ENCODE assay signal across 8 cellular contexts in genomic region chr20:46709459-46710148, GRCh38. TPM values are rescaled to one million over a fixed set of nuclear protein-coding genes. Genes with fewer than 3 reads are reported as not detected.
DNase-seq lines count a peak whose midpoint lies in the region; ATAC-seq and TF ChIP-seq lines count a peak whose summit lies in the region.

SLC2A10 (plus strand) TSS chr20:46709649; CDS start chr20:46709737, 88 bp downstream.

- intact Hi-C loops in naive thymus-derived CD4-positive, alpha-beta T cell (cut with micrococcal nuclease), result no loop called here

- H3K27ac ChIP-seq in naive thymus-derived CD4-positive, alpha-beta T cell (ENCODE audit: low read depth, low read length), result no peak within 1 kb of the TSS
- no peak within 1 kb of the TSS for H3K27ac ChIP-seq in Karpas-422 (ENCODE audit: low read length)

- H3K36me3 ChIP-seq in naive thymus-derived CD4-positive, alpha-beta T cell (ENCODE audit: control insufficient read depth in 2 of 3, insufficient read depth in 3 of 3, low read length in 3 of 3), result no peaks in the 10 kb centered on the region
- no peaks in the 10 kb centered on the region for H3K36me3 ChIP-seq in Karpas-422 (ENCODE audit: insufficient read depth, low read length)

- no peak within 1 kb of the TSS for H3K9ac ChIP-seq in Karpas-422 (ENCODE audit: low read length)

- peaks cover 0 to 4% of the 10 kb centered on the region in 2 donors for H3K4me1 ChIP-seq in naive thymus-derived CD4-positive, alpha-beta T cell (ENCODE audit: control insufficient read depth in 2 of 2, insufficient read depth in 2 of 2, low read length in 2 of 2)
- no peaks in the 10 kb centered on the region for H3K4me1 ChIP-seq in Karpas-422 (ENCODE audit: low read length)

- H3K4me3 ChIP-seq in fibroblast of mammary gland (ENCODE audit: control insufficient read depth, low read depth, low read length), result peak within 1 kb of the TSS; percentile 75
- H3K4me3 ChIP-seq in naive thymus-derived CD4-positive, alpha-beta T cell (ENCODE audit: low read length), result peak within 1 kb of the TSS; percentile 33
- H3K4me3 ChIP-seq in Karpas-422 (ENCODE audit: low read length), result no peak within 1 kb of the TSS

- peaks cover 8 to 15% (median 12%) of the 10 kb centered on the region in 7 donors for H3K4me1 Mint-ChIP-seq in naive thymus-derived CD4-positive, alpha-beta T cell

- no peaks in the 10 kb centered on the region for H4K20me1 ChIP-seq in Karpas-422 (ENCODE audit: insufficient read depth, low read depth, low read length)

- H3K9me3 ChIP-seq in naive thymus-derived CD4-positive, alpha-beta T cell (ENCODE audit: control insufficient read depth in 2 of 3, low read length in 3 of 3), result peaks cover 0 to 10% (median 0%) of the 10 kb centered on the region in 3 experiments
- H3K9me3 ChIP-seq in Karpas-422 (ENCODE audit: low read length), result peaks cover 6% of the 10 kb centered on the region; the same call in 1 of the 2 replicates

- CTCF ChIA-PET in naive thymus-derived CD4-positive, alpha-beta T cell (lab: Charles Lee), result no interaction called here

- peak within 1 kb of the TSS in 1 of 9 donors; percentile 10 for H3K27ac Mint-ChIP-seq in naive thymus-derived CD4-positive, alpha-beta T cell

- no peak within 1 kb of the TSS for H2AFZ ChIP-seq in Karpas-422 (ENCODE audit: low read length)

- H3K27me3 ChIP-seq in naive thymus-derived CD4-positive, alpha-beta T cell (ENCODE audit: control insufficient read depth in 2 of 2, insufficient read depth in 2 of 2, low read length in 2 of 2), result peaks cover 3 to 7% of the 10 kb centered on the region in 2 donors
- H3K27me3 ChIP-seq in Karpas-422 (ENCODE audit: low read length), result 0 out of 2 replicates have a peak, but pooled peaks cover 2% of the 10 kb centered on the region

- peaks cover 55 to 73% (median 66%) of the 10 kb centered on the region in 5 donors for H3K27me3 Mint-ChIP-seq in naive thymus-derived CD4-positive, alpha-beta T cell

- peaks cover 0 to 16% (median 8%) of the 10 kb centered on the region in 11 donors for H3K9me3 Mint-ChIP-seq in naive thymus-derived CD4-positive, alpha-beta T cell

- peak; percentile 59 for ATAC-seq in naive thymus-derived CD4-positive, alpha-beta T cell
- ATAC-seq in GM18873 (IDR thresholded peaks at IDR 0.05; ENCODE audit: low FRiP score, unreplicated experiment) (no peak), GM18517 (IDR thresholded peaks at IDR 0.05; ENCODE audit: unreplicated experiment) (no peak)

- H3K36me3 Mint-ChIP-seq in naive thymus-derived CD4-positive, alpha-beta T cell, result peaks cover 0 to 9% (median 3%) of the 10 kb centered on the region in 5 donors

- POLR2A ChIA-PET in naive thymus-derived CD4-positive, alpha-beta T cell (lab: Charles Lee), result no interaction called here

- no peaks in the 10 kb centered on the region for H3K9me2 ChIP-seq in Karpas-422 (replicated peaks; ENCODE audit: insufficient read depth, low read length)

- no peaks in the 10 kb centered on the region for H3K79me2 ChIP-seq in Karpas-422 (ENCODE audit: low read length)

- no peak for TF ChIP-seq CTCF in fibroblast of mammary gland (conservative IDR thresholded peaks at IDR 0.05; ENCODE audit: control insufficient read depth, insufficient read depth, low read depth, low read length)

- H3K4me3 Mint-ChIP-seq in naive thymus-derived CD4-positive, alpha-beta T cell, result peak within 1 kb of the TSS; percentile 57 to 83 (median 76)

- H3K4me2 ChIP-seq in Karpas-422 (ENCODE audit: low read depth, low read length, poor library complexity, severe bottlenecking), result no peak within 1 kb of the TSS

- DNase-seq in GM03348 (ENCODE audit: low spot score) (peak; percentile 90), RPMI7951 (ENCODE audit: low read depth) (peak; percentile 72), fibroblast of mammary gland (ENCODE audit: low read depth) (peak; percentile 55), Karpas-422 (no peak), NCI-H1694 treated with DMSO at 0.1 percent for 48 hours (lab: John Stamatoyannopoulos, UW) (no peak)
- no peak for DNase-seq in naive thymus-derived CD4-positive, alpha-beta T cell

RNA-seq across cellular contexts. Expression of gene SLC2A10, which starts in this region (rescaled TPM):
- total RNA-seq in RPMI7951 (2014; rRNA removed; shearing (Covaris generic)), result 20.4 and 23.4 TPM in 2 replicates
- under 1 TPM in 2 of 5 experiments, not detected in 3; 0.05 to 0.17 TPM for total RNA-seq in naive thymus-derived CD4-positive, alpha-beta T cell
- polyA plus RNA-seq in naive thymus-derived CD4-positive, alpha-beta T cell, result not detected
- total RNA-seq in Karpas-422 (2014; rRNA removed; shearing (Covaris generic); ENCODE audit: low replicate concordance), result not detected in 2 replicates

Comparison
In these comparisons a context has a peak if more than half of its experiments do, and no peak if none do; other contexts are left out.
1. RNA of gene SLC2A10 (total RNA-seq): 20.4 to 23.4 TPM in RPMI7951; 0.05 to 0.17 TPM in naive thymus-derived CD4-positive, alpha-beta T cell and not detected in Karpas-422; every median in the first group is over 10 times any median in the second.
2. Peak in ATAC-seq and H3K4me3 ChIP-seq in naive thymus-derived CD4-positive, alpha-beta T cell; RNA of the gene not detected or under 1 TPM.
3. DNase-seq: peak in GM03348 (single experiment), RPMI7951 (single experiment) and fibroblast of mammary gland (single experiment); none in naive thymus-derived CD4-positive, alpha-beta T cell (0 of 9), Karpas-422 (single experiment) and NCI-H1694 treated with DMSO at 0.1 percent for 48 hours (single experiment).